In genomic region chr17:33482636-33483035, GRCh38 we compare ENCODE assay signal across 28 cellular contexts.
"Had no signal": no experiment of that assay in that cellular context is flagged by ENCODE, and none has a peak within 500 bp of the region (broad histone marks: within the 10 kb centered on the region; RNA-seq: fewer than 3 reads in every experiment).

No MANE protein-coding gene starts in this region.

- H3K27ac ChIP-seq: colonic mucosa, epithelial cell of prostate, esophagus squamous epithelium, gastrocnemius medialis, heart right ventricle, left lung, lower lobe of right lung had no signal

- H3K4me3 ChIP-seq: colonic mucosa, esophagus squamous epithelium, gastrocnemius medialis, heart right ventricle, left lung, lower lobe of right lung, mucosa of descending colon had no signal

- H3K4me1 Mint-ChIP-seq: endodermal cell; memory B cell; mesothelial cell of epicardium; naive thymus-derived CD4-positive, alpha-beta T cell had no signal

- H3K27me3 Mint-ChIP-seq: dendritic cell treated with granulocyte-macrophage colony-stimulating factor and Interleukin-4, amounts not matched to agents 40 ng/mL and 50 ng/mL, for 4 days; memory B cell had no signal

- H3K27me3 ChIP-seq: colonic mucosa, gastrocnemius medialis, left lung had no signal

- H3K9me3 ChIP-seq: colonic mucosa, esophagus squamous epithelium, gastrocnemius medialis, heart right ventricle, left lung, lower lobe of right lung, mucosa of descending colon had no signal

- H3K4me3 Mint-ChIP-seq: dendritic cell treated with granulocyte-macrophage colony-stimulating factor and Interleukin-4, amounts not matched to agents 40 ng/mL and 50 ng/mL, for 4 days; effector memory CD8-positive, alpha-beta T cell; endodermal cell; memory B cell; mesothelial cell of epicardium; naive thymus-derived CD4-positive, alpha-beta T cell had no signal

- H3K4me1 ChIP-seq: colonic mucosa, esophagus squamous epithelium, gastrocnemius medialis, heart right ventricle, left lung, lower lobe of right lung had no signal

- H3K27ac Mint-ChIP-seq: dendritic cell treated with granulocyte-macrophage colony-stimulating factor and Interleukin-4, amounts not matched to agents 40 ng/mL and 50 ng/mL, for 4 days; effector memory CD8-positive, alpha-beta T cell; endodermal cell; memory B cell; mesothelial cell of epicardium; naive thymus-derived CD4-positive, alpha-beta T cell had no signal

- H3K9me3 Mint-ChIP-seq: dendritic cell treated with granulocyte-macrophage colony-stimulating factor and Interleukin-4, amounts not matched to agents 40 ng/mL and 50 ng/mL, for 4 days; effector memory CD8-positive, alpha-beta T cell; endodermal cell; memory B cell; mesothelial cell of epicardium had no signal

- ATAC-seq: effector memory CD8-positive, alpha-beta T cell; esophagus mucosa; gastrocnemius medialis; heart right ventricle; left cardiac atrium; left lung; left ventricle myocardium superior; lower lobe of right lung; mucosa of descending colon; naive thymus-derived CD4-positive, alpha-beta T cell had no signal

- DNase-seq: colonic mucosa; cortex of kidney; effector CD8-positive, alpha-beta T cell; effector memory CD8-positive, alpha-beta T cell; endodermal cell; erythroblast; esophagus squamous epithelium; foreskin fibroblast; foreskin melanocyte; gastrocnemius medialis; glutamatergic neuron; head of caudate nucleus; heart right ventricle; hippocampal formation; left cardiac atrium; left lung; left ventricle myocardium superior; lower lobe of right lung; mucosa of descending colon; naive thymus-derived CD4-positive, alpha-beta T cell had no signal

- H3K36me3 Mint-ChIP-seq: memory B cell; mesothelial cell of epicardium; naive thymus-derived CD4-positive, alpha-beta T cell had no signal

- H3K36me3 ChIP-seq: colonic mucosa, esophagus squamous epithelium, gastrocnemius medialis, heart right ventricle, left lung, lower lobe of right lung had no signal

- FAIRE-seq: endometrium, islet of Langerhans, keratinocyte had no signal
